In genomic region chr3:47482411-47482810, GRCh38 we compare ENCODE assay signal across 1 cellular context.
TF ChIP-seq lines count a peak whose summit lies in the region.

No MANE protein-coding gene starts in this region.

TF ChIP-seq in GM23338, 12 proteins besides CTCF, POLR2A, EP300 and RAD21:
- TF ChIP-seq REST (IDR thresholded peaks at IDR 0.05; ENCODE audit: unreplicated experiment) (no peak), JUNB (IDR thresholded peaks at IDR 0.05; ENCODE audit: unreplicated experiment) (no peak), ZNF462 (CRISPR knock-in tag; IDR thresholded peaks at IDR 0.05) (no peak), ETS1 (IDR thresholded peaks at IDR 0.05) (no peak), EZH2 (IDR thresholded peaks at IDR 0.05; ENCODE audit: low read depth, unreplicated experiment) (no peak), ZNF114 (CRISPR knock-in tag; IDR thresholded peaks at IDR 0.05) (no peak), STAT1 (IDR thresholded peaks at IDR 0.05; ENCODE audit: unreplicated experiment) (no peak), ZNF331 (CRISPR knock-in tag; IDR thresholded peaks at IDR 0.05; ENCODE audit: low read depth) (no peak), NANOG (IDR thresholded peaks at IDR 0.05; ENCODE audit: borderline replicate concordance) (no peak), CREB1 (CRISPR knock-in tag; IDR thresholded peaks at IDR 0.05; ENCODE audit: low read depth) (no peak), EZH2phosphoT487 (IDR thresholded peaks at IDR 0.05; ENCODE audit: unreplicated experiment) (no peak)
